9 cellular contexts compared by ENCODE assay signal in genomic region chr2:222298311-222299150, GRCh38. TPM values are rescaled to one million over a fixed set of nuclear protein-coding genes. Genes with fewer than 3 reads are reported as not detected.
A peak's percentile ranks its signal among the peaks of the same experiment; 100 is the strongest.
DNase-seq lines count a peak whose midpoint lies in the region; ATAC-seq and TF ChIP-seq lines count a peak whose summit lies in the region.
"Had no signal": no experiment of that assay in that cellular context is flagged by ENCODE, and none has a peak within 500 bp of the region (broad histone marks: within the 10 kb centered on the region; RNA-seq: fewer than 3 reads in every experiment).

Gene PAX3, minus strand, starts transcription at chr2:222298998. Its CDS starts 383 bp downstream, at chr2:222298615.

- peak within 1 kb of the TSS; percentile 38 for H3K9ac ChIP-seq in mesenchymal stem cell (ENCODE audit: low read length)

- H4K91ac ChIP-seq in mesenchymal stem cell (ENCODE audit: low read length): no peak within 1 kb of the TSS

- H3K9me3 ChIP-seq in A673 (ENCODE audit: low read depth, low read length, poor library complexity, severe bottlenecking) (no peaks in the 10 kb centered on the region), mesenchymal stem cell (ENCODE audit: control insufficient read depth, low read length) (peaks cover 5% of the 10 kb centered on the region)
- H3K9me3 ChIP-seq: prostate gland had no signal

- H2BK5ac ChIP-seq in mesenchymal stem cell (ENCODE audit: low read depth, low read length, poor library complexity, severe bottlenecking): no peak within 1 kb of the TSS

- H3K4me1 Mint-ChIP-seq in GM23338 (peaks cover 82% of the 10 kb centered on the region), brain (peaks cover 68% of the 10 kb centered on the region)

- no peaks in the 10 kb centered on the region; the same call in 2 of the 3 replicates for H3K36me3 Mint-ChIP-seq in GM23338 (ENCODE audit: low read depth)
- H3K36me3 Mint-ChIP-seq in brain: peaks cover 15% of the 10 kb centered on the region

- H3K14ac ChIP-seq in mesenchymal stem cell (ENCODE audit: low read length in 2 of 2): no peak within 1 kb of the TSS

- H2BK15ac ChIP-seq in mesenchymal stem cell (ENCODE audit: low read depth, poor library complexity, severe bottlenecking): no peak within 1 kb of the TSS

- peaks cover 12% of the 10 kb centered on the region for H3K36me3 ChIP-seq in A673 (ENCODE audit: insufficient read depth, low read length, poor library complexity, severe bottlenecking)
- H3K36me3 ChIP-seq in GM23338 (ENCODE audit: insufficient read depth): no peaks in the 10 kb centered on the region
- no peaks in the 10 kb centered on the region for H3K36me3 ChIP-seq in mesenchymal stem cell (ENCODE audit: control insufficient read depth in 1 of 2, insufficient read depth in 2 of 2, low read depth in 1 of 2, low read length in 2 of 2)
- H3K36me3 ChIP-seq: prostate gland had no signal

- no peak within 1 kb of the TSS for H3K4ac ChIP-seq in mesenchymal stem cell (ENCODE audit: low read depth in 1 of 2, low read length in 2 of 2)

- H3K9me2 ChIP-seq in GM23338 (ENCODE audit: insufficient read depth): no peaks in the 10 kb centered on the region

- ATAC-seq in GM23338: peak; percentile 25
- ATAC-seq in GM18505 (IDR thresholded peaks at IDR 0.05; ENCODE audit: unreplicated experiment): no peak

- H2AK5ac ChIP-seq in mesenchymal stem cell (ENCODE audit: low read length, severe bottlenecking): no peak within 1 kb of the TSS

- H2AFZ ChIP-seq in GM23338 (peak within 1 kb of the TSS; percentile 63; the same call in 1 of the 2 replicates), mesenchymal stem cell (ENCODE audit: low read depth, low read length) (no peak within 1 kb of the TSS)

- H3K4me2 ChIP-seq in GM23338: peak within 1 kb of the TSS; percentile 78
- peak within 1 kb of the TSS; percentile 64 for H3K4me2 ChIP-seq in mesenchymal stem cell (ENCODE audit: low read length, poor library complexity, severe bottlenecking)

- H3K4me3 ChIP-seq in A673 (ENCODE audit: low read depth, low read length, poor library complexity, severe bottlenecking): peak within 1 kb of the TSS; percentile 77
- H3K4me3 ChIP-seq in GM23338: peak within 1 kb of the TSS; percentile 53
- peak within 1 kb of the TSS in 1 of 2 experiments; percentile 56 for H3K4me3 ChIP-seq in mesenchymal stem cell (ENCODE audit: insufficient read depth in 1 of 2, low read depth in 1 of 2, low read length in 2 of 2)
- H3K4me3 ChIP-seq: prostate gland had no signal

- TF ChIP-seq POLR2A in GM18505 (IDR thresholded peaks at IDR 0.05; ENCODE audit: borderline replicate concordance, extremely low read depth, insufficient read depth, insufficient read length): no peak

- H4K20me1 ChIP-seq in GM23338 (replicated peaks; ENCODE audit: insufficient read depth): peaks cover 51% of the 10 kb centered on the region

- intact Hi-C loops in A673 (cut with micrococcal nuclease; ENCODE audit: unreplicated experiment): no loop called here

- H3K79me2 ChIP-seq in GM23338 (replicated peaks; ENCODE audit: insufficient read depth): no peaks in the 10 kb centered on the region

- no TSS peak for BruUV-seq in A673 (replicated peaks; lab: Mats Ljungman, UMichigan)

- H3K79me1 ChIP-seq in mesenchymal stem cell (replicated peaks; ENCODE audit: low read length, poor library complexity, severe bottlenecking): no peaks in the 10 kb centered on the region

- peaks cover 50% of the 10 kb centered on the region for H3F3A ChIP-seq in GM23338 (replicated peaks; ENCODE audit: low read depth)

- no peak within 1 kb of the TSS for H2BK120ac ChIP-seq in mesenchymal stem cell (ENCODE audit: low read depth, low read length)

- TF ChIP-seq CTCF in A673 (conservative IDR thresholded peaks at IDR 0.05; ENCODE audit: low read depth, low read length) (no peak), GM23338 (conservative IDR thresholded peaks at IDR 0.05; ENCODE audit: low read depth in 2 of 2) (no peak), brain (conservative IDR thresholded peaks at IDR 0.05) (no peak)

- H3K27me3 Mint-ChIP-seq in GM23338 (ENCODE audit: insufficient read depth, low read depth, poor library complexity) (peaks cover 100% of the 10 kb centered on the region), brain (peaks cover 100% of the 10 kb centered on the region)

- H3K4me1 ChIP-seq in A673 (ENCODE audit: insufficient read depth, low read length, poor library complexity, severe bottlenecking) (peaks cover 9% of the 10 kb centered on the region), GM23338 (ENCODE audit: insufficient read depth) (peaks cover 78% of the 10 kb centered on the region), mesenchymal stem cell (ENCODE audit: control insufficient read depth, insufficient read depth, low read depth, low read length) (peaks cover 26% of the 10 kb centered on the region)
- H3K4me1 ChIP-seq: prostate gland had no signal

- H3K27ac ChIP-seq in A673 (ENCODE audit: low read depth, low read length, poor library complexity, severe bottlenecking) (peak within 1 kb of the TSS; percentile 89), GM23338 (ENCODE audit: low read depth) (no peak within 1 kb of the TSS), mesenchymal stem cell (ENCODE audit: low read length, poor library complexity, severe bottlenecking) (no peak within 1 kb of the TSS)
- H3K27ac ChIP-seq: prostate gland had no signal

- H3K27ac Mint-ChIP-seq in GM23338 (no peak within 1 kb of the TSS; the same call in 1 of the 2 replicates), brain (peak within 1 kb of the TSS in 4 of 5 experiments; percentile 1 to 98 (median 92))

- H3K4me3 Mint-ChIP-seq in GM23338: peak within 1 kb of the TSS; percentile 61
- peak within 1 kb of the TSS; percentile 63 to 86 (median 80) for H3K4me3 Mint-ChIP-seq in brain

- no peak within 1 kb of the TSS for H3K23ac ChIP-seq in mesenchymal stem cell (ENCODE audit: low read length in 2 of 2)

- no peaks in the 10 kb centered on the region for H3K27me3 ChIP-seq in A673 (replicated peaks; ENCODE audit: insufficient read depth, low read depth, low read length, poor library complexity)
- peaks cover 100% of the 10 kb centered on the region for H3K27me3 ChIP-seq in GM23338 (ENCODE audit: insufficient read depth)
- H3K27me3 ChIP-seq in mesenchymal stem cell (ENCODE audit: control insufficient read depth in 1 of 2, insufficient read depth in 1 of 2, low read length in 2 of 2): peaks cover 98 to 99% of the 10 kb centered on the region in 2 experiments

- DNase-seq in A673 (ENCODE audit: low spot score) (peak; percentile 92), GM23338 (ENCODE audit: low spot score) (peak; percentile 73), mesenchymal stem cell (no peak), NCI-H526 (lab: John Stamatoyannopoulos, UW) (no peak), glomerular visceral epithelial cell (ENCODE audit: extremely low spot score) (no peak), NCI-H69 (lab: John Stamatoyannopoulos, UW) (no peak)

- CTCF ChIA-PET in A673 (lab: Charles Lee): no interaction called here

- H3K9me3 Mint-ChIP-seq in GM23338: peaks cover 8% of the 10 kb centered on the region; the same call in 2 of the 3 replicates
- peaks cover 0 to 19% (median 7%) of the 10 kb centered on the region in 5 experiments for H3K9me3 Mint-ChIP-seq in brain

- no peak within 1 kb of the TSS for H2BK12ac ChIP-seq in mesenchymal stem cell (ENCODE audit: low read length in 2 of 2)

- no peak within 1 kb of the TSS for H3K18ac ChIP-seq in mesenchymal stem cell (ENCODE audit: low read depth in 1 of 2, low read length in 2 of 2)

- POLR2A ChIA-PET in A673 (lab: Charles Lee; ENCODE audit: low non-redundant PET): interaction anchor here (0.6 to 0.8 kb wide), 4 partner anchors 15 to 245 kb away, joined by 3 to 4 read pairs (median 3); no protein-coding TSS in a partner anchor

- 2% methylated on average over 63 of the region's 63 CpGs for WGBS in mesenchymal stem cell

- no peak within 1 kb of the TSS for H4K8ac ChIP-seq in mesenchymal stem cell (ENCODE audit: low read length)

TF ChIP-seq in GM23338, 12 proteins besides CTCF, POLR2A, EP300 and RAD21:
- TF ChIP-seq EZH2phosphoT487 (IDR thresholded peaks at IDR 0.05; ENCODE audit: unreplicated experiment) (peak; percentile 96), STAT1 (IDR thresholded peaks at IDR 0.05; ENCODE audit: unreplicated experiment) (no peak), EZH2 (IDR thresholded peaks at IDR 0.05; ENCODE audit: low read depth, unreplicated experiment) (peak; percentile 84)
TF ChIP-seq in GM23338: peak in this region for 2.

RNA-seq across cellular contexts. Expression of gene PAX3, which starts in this region (rescaled TPM):
- total RNA-seq in A673 (2021): 39.3 and 47.2 TPM in 2 replicates
- not detected in 2 replicates for total RNA-seq in GM23338 (2014; rRNA removed; shearing (Covaris generic))
- polyA plus RNA-seq in GM23338 (2016; fragmentation: Nextera tagmentation; extraction: Ambion mirVana): not detected in 2 replicates
- not detected for polyA plus RNA-seq in brain (ENCODE audit: insufficient read depth, low read depth, low replicate concordance)
- polyA plus RNA-seq in mesenchymal stem cell (2013, experiment 1 of 2): not detected
- not detected for polyA plus RNA-seq in mesenchymal stem cell (2013, experiment 2 of 2)
- total RNA-seq: prostate gland had no signal

Comparison
In these comparisons a context has a peak if more than half of its experiments do, and no peak if none do; other contexts are left out.
1. RNA of gene PAX3 (total RNA-seq): 39.3 to 47.2 TPM in A673; not detected in GM23338; every median in the first group is over 10 times any median in the second.
2. Peak in DNase-seq, ATAC-seq, H3K4me3 ChIP-seq and H3K4me2 ChIP-seq in GM23338; RNA of the gene not detected or under 1 TPM.